9 cellular contexts compared by ENCODE assay signal in genomic region chr14:32252030-32252670, GRCh38. TPM values are rescaled to one million over a fixed set of nuclear protein-coding genes. Genes with fewer than 3 reads are reported as not detected.
A peak's percentile ranks its signal among the peaks of the same experiment; 100 is the strongest.
DNase-seq lines count a peak whose midpoint lies in the region; ATAC-seq and TF ChIP-seq lines count a peak whose summit lies in the region.
"Had no signal": no experiment of that assay in that cellular context is flagged by ENCODE, and none has a peak within 500 bp of the region (broad histone marks: within the 10 kb centered on the region; RNA-seq: fewer than 3 reads in every experiment).

No MANE protein-coding gene starts in this region.

- no peaks in the 10 kb centered on the region for H3K9me3 ChIP-seq in RWPE2 (ENCODE audit: severe bottlenecking)

- ATAC-seq in RWPE2 (ENCODE audit: low read depth) (peak; percentile 85), left cardiac atrium (peak; percentile 82 to 86), GM21390 (IDR thresholded peaks at IDR 0.05; ENCODE audit: unreplicated experiment) (no peak)

- peak; percentile 57 for DNase-seq in HFFc6
- DNase-seq in MV-4-11 (lab: John Stamatoyannopoulos, UW), result peak; percentile 51
- no peak for DNase-seq in RWPE2 (ENCODE audit: low spot score)
- DNase-seq in amniotic epithelial cell (ENCODE audit: low read depth), result peak; percentile 80
- peak; percentile 34 for DNase-seq in left cardiac atrium
- peak; percentile 40 for DNase-seq in pulmonary artery endothelial cell (ENCODE audit: low read depth, low spot score)

- TF ChIP-seq CTCF in GM12872 (IDR thresholded peaks at IDR 0.05; ENCODE audit: insufficient read depth, low read depth, low read length) (peak; percentile 78), HFFc6 (IDR thresholded peaks at IDR 0.05) (peak; percentile 92), RWPE2 (IDR thresholded peaks at IDR 0.05; ENCODE audit: poor library complexity, severe bottlenecking) (peak; percentile 98)

- no peak overlapping the region for H3K4me3 Mint-ChIP-seq in HFFc6

- H3K27ac ChIP-seq in RWPE2 (ENCODE audit: poor library complexity, severe bottlenecking), result no peak overlapping the region

- H3K27me3 Mint-ChIP-seq in HFFc6 (ENCODE audit: insufficient read depth), result peaks cover 2% of the 10 kb centered on the region; the same call in 1 of the 2 replicates

- no peaks in the 10 kb centered on the region for H3K36me3 Mint-ChIP-seq in HFFc6 (ENCODE audit: low read depth)

- intact Hi-C loops in left cardiac atrium (cut with DNase I), result loop anchor here (2.0 to 10.0 kb wide), 5 partner anchors 303 to 800 kb away; no protein-coding TSS in a partner anchor

- H3K36me3 ChIP-seq in RWPE2 (ENCODE audit: low read depth), result no peaks in the 10 kb centered on the region

- H3K9me3 Mint-ChIP-seq in HFFc6, result no peaks in the 10 kb centered on the region

- no peak overlapping the region for H3K4me3 ChIP-seq in RWPE2 (ENCODE audit: severe bottlenecking)

- H3K27me3 ChIP-seq in RWPE2 (ENCODE audit: insufficient read depth, poor library complexity, severe bottlenecking), result no peaks in the 10 kb centered on the region

- peaks cover 5% of the 10 kb centered on the region for H3K4me1 ChIP-seq in RWPE2 (ENCODE audit: insufficient read depth, poor library complexity, severe bottlenecking)

- H3K27ac Mint-ChIP-seq in HFFc6, result no peak overlapping the region

- H3K4me1 Mint-ChIP-seq in HFFc6 (ENCODE audit: low read depth), result peaks cover 9% of the 10 kb centered on the region

RNA-seq across cellular contexts. Expression of gene RNU6-8, which starts 49.1 kb away (rescaled TPM):
- total RNA-seq in HFFc6 (2021; fragmentation: NEBNext Ultra II Directional; extraction: Animal tissue kit (Norgen Biotek cat#: 25700)), result not detected
- total RNA-seq in left cardiac atrium (not detected), pulmonary artery endothelial cell (not detected in 2 replicates)
- total RNA-seq: skeletal muscle tissue had no signal

RNA-seq across cellular contexts. Expression of gene RNU6-7, which starts 50.3 kb away (rescaled TPM):
- not detected for total RNA-seq in HFFc6 (2021; fragmentation: NEBNext Ultra II Directional; extraction: Animal tissue kit (Norgen Biotek cat#: 25700))
- total RNA-seq in left cardiac atrium (not detected), pulmonary artery endothelial cell (not detected in 2 replicates)
- total RNA-seq: skeletal muscle tissue had no signal
